ENCODE assay signal across 19 cellular contexts in genomic region chr20:53849471-53850059, GRCh38.
"Had no signal": no experiment of that assay in that cellular context is flagged by ENCODE, and none has a peak within 500 bp of the region (broad histone marks: within the 10 kb centered on the region; RNA-seq: fewer than 3 reads in every experiment).

No MANE protein-coding gene starts in this region.

- H3K9me3 ChIP-seq: body of pancreas, mucosa of descending colon, pancreas, thoracic aorta, upper lobe of left lung had no signal

- H3K4me1 ChIP-seq: pancreas had no signal

- H3K36me3 Mint-ChIP-seq: naive B cell had no signal

- H3K27me3 ChIP-seq: body of pancreas, pancreas, upper lobe of left lung had no signal

- H3K27me3 Mint-ChIP-seq: activated naive CD8-positive, alpha-beta T cell treated with anti-CD3 and anti-CD28 coated beads, Interleukin-2, amount 10 ng/mL, durations not matched to agents 7 days and 5 days; naive B cell had no signal

- H3K4me3 Mint-ChIP-seq: activated naive CD8-positive, alpha-beta T cell treated with anti-CD3 and anti-CD28 coated beads, Interleukin-2, amount 10 ng/mL, durations not matched to agents 7 days and 5 days; activated T-cell treated with anti-CD3 and anti-CD28 coated beads, Interleukin-2, amount 50 U/mL, for 72 hours; endodermal cell; WTC11 had no signal

- H3K9me3 Mint-ChIP-seq: activated naive CD8-positive, alpha-beta T cell treated with anti-CD3 and anti-CD28 coated beads, Interleukin-2, amount 10 ng/mL, durations not matched to agents 7 days and 5 days; activated T-cell treated with anti-CD3 and anti-CD28 coated beads, Interleukin-2, amount 50 U/mL, for 72 hours; naive B cell had no signal

- H3K36me3 ChIP-seq: pancreas, thoracic aorta, upper lobe of left lung had no signal

- H3K27ac Mint-ChIP-seq: activated naive CD8-positive, alpha-beta T cell treated with anti-CD3 and anti-CD28 coated beads, Interleukin-2, amount 10 ng/mL, durations not matched to agents 7 days and 5 days; activated T-cell treated with anti-CD3 and anti-CD28 coated beads, Interleukin-2, amount 50 U/mL, for 72 hours; endodermal cell; WTC11 had no signal

- H3K4me2 ChIP-seq: smooth muscle cell had no signal

- ATAC-seq: activated T-cell treated with anti-CD3 and anti-CD28 coated beads, Interleukin-2, amount 50 U/mL, for 72 hours; body of pancreas; left cardiac atrium; mucosa of descending colon; pancreas; sciatic nerve; WTC11 had no signal

- DNase-seq: activated CD4-positive, alpha-beta T cell treated with anti-CD3 and anti-CD28 coated beads for 48 hours; activated effector memory CD4-positive, alpha-beta T cell treated with anti-CD3 and anti-CD28 coated beads, Interleukin-2, amount 50 U/mL, for 16 hours; activated naive CD8-positive, alpha-beta T cell treated with anti-CD3 and anti-CD28 coated beads, Interleukin-2, amount 10 ng/mL, durations not matched to agents 7 days and 5 days; activated T-cell treated with anti-CD3 and anti-CD28 coated beads, Interleukin-2, amount 50 U/mL, for 72 hours; body of pancreas; endodermal cell; foreskin fibroblast; left cardiac atrium; mesenchymal stem cell; mucosa of descending colon; naive B cell; pancreas; stimulated activated CD4-positive, alpha-beta T cell treated with anti-CD3 and anti-CD28 coated beads, Interleukin-4, amount 100 ng/mL, for 1 hour; upper lobe of left lung had no signal

- H3K4me3 ChIP-seq: body of pancreas, mucosa of descending colon, pancreas, smooth muscle cell, thoracic aorta, upper lobe of left lung had no signal

- H3K27ac ChIP-seq: body of pancreas, epithelial cell of prostate, pancreas, thoracic aorta, upper lobe of left lung had no signal
